In genomic region chr2:143333847-143334246, GRCh38 we compare ENCODE assay signal across 33 cellular contexts.
"Had no signal": no experiment of that assay in that cellular context is flagged by ENCODE, and none has a peak within 500 bp of the region (broad histone marks: within the 10 kb centered on the region; RNA-seq: fewer than 3 reads in every experiment).

No MANE protein-coding gene starts in this region.

- ATAC-seq: activated CD8-positive, alpha-beta memory T cell treated with anti-CD3 and anti-CD28 coated beads, Interleukin-2, amount 10 ng/mL, durations not matched to agents 7 days and 5 days; stimulated activated memory B cell treated with anti-CD40 and anti-IgM and Interleukin-4, amounts not matched to agents 10 μg/mL and 1 μg/mL and 100 μg/mL, for 72 hours; stimulated activated naive CD8-positive, alpha-beta T cell treated with anti-CD3 and anti-CD28 coated beads, Interleukin-15, amount 100 ng/mL, for 72 hours; WTC11 had no signal

- H3K27me3 Mint-ChIP-seq: activated CD4-positive, alpha-beta memory T cell treated with anti-CD3 and anti-CD28 coated beads, Interleukin-2, amount 10 ng/mL, durations not matched to agents 7 days and 5 days; activated CD4-positive, alpha-beta T cell treated with anti-CD3 and anti-CD28 coated beads, Interleukin-2, amount 10 ng/mL, durations not matched to agents 7 days and 5 days; activated CD8-positive, alpha-beta memory T cell treated with anti-CD3 and anti-CD28 coated beads, Interleukin-2, amount 10 ng/mL, durations not matched to agents 7 days and 5 days; activated naive CD4-positive, alpha-beta T cell treated with anti-CD3 and anti-CD28 coated beads, Interleukin-2, amount 50 U/mL, for 24 hours; brain; progenitor cell of endocrine pancreas; stimulated activated memory B cell treated with anti-CD40 and anti-IgM and Interleukin-4, amounts not matched to agents 10 μg/mL and 1 μg/mL and 100 μg/mL, for 72 hours; stimulated activated naive CD8-positive, alpha-beta T cell treated with anti-CD3 and anti-CD28 coated beads, Interleukin-15, amount 100 ng/mL, for 72 hours had no signal

- DNase-seq: activated CD4-positive, alpha-beta memory T cell treated with anti-CD3 and anti-CD28 coated beads, Interleukin-2, amount 10 ng/mL, durations not matched to agents 7 days and 5 days; activated CD4-positive, alpha-beta T cell treated with anti-CD3 and anti-CD28 coated beads for 1 hour; activated CD4-positive, alpha-beta T cell treated with anti-CD3 and anti-CD28 coated beads, Interleukin-2, amount 10 ng/mL, durations not matched to agents 7 days and 5 days; activated CD8-positive, alpha-beta memory T cell treated with anti-CD3 and anti-CD28 coated beads, Interleukin-2, amount 10 ng/mL, durations not matched to agents 7 days and 5 days; activated T-cell treated with anti-CD3 and anti-CD28 coated beads, Interleukin-2, amount 50 U/mL, for 48 hours; adrenal gland; dorsolateral prefrontal cortex; effector memory CD4-positive, alpha-beta T cell; erythroblast; head of caudate nucleus; left lung; mesendoderm; nephron progenitor cell; ovary; right lobe of liver; SK-N-SH; stimulated activated CD4-positive, alpha-beta T cell treated with anti-CD3 and anti-CD28 coated beads, Interleukin-4, amount 100 ng/mL, for 24 hours; stimulated activated naive CD8-positive, alpha-beta T cell treated with anti-CD3 and anti-CD28 coated beads, Interleukin-15, amount 100 ng/mL, for 72 hours; SW 1271; T1000; tibial artery had no signal

- H3K4me3 ChIP-seq: adrenal gland, ascending aorta, cardiac muscle cell, coronary artery, dorsolateral prefrontal cortex, left lung, lung, ovary, suprapubic skin, tibial artery had no signal

- H3K9me3 Mint-ChIP-seq: activated CD4-positive, alpha-beta memory T cell treated with anti-CD3 and anti-CD28 coated beads, Interleukin-2, amount 10 ng/mL, durations not matched to agents 7 days and 5 days; activated CD4-positive, alpha-beta T cell treated with anti-CD3 and anti-CD28 coated beads, Interleukin-2, amount 10 ng/mL, durations not matched to agents 7 days and 5 days; activated naive CD4-positive, alpha-beta T cell treated with anti-CD3 and anti-CD28 coated beads, Interleukin-2, amount 50 U/mL, for 24 hours; activated T-helper 2 cell treated with anti-CD3 and anti-CD28 coated beads, Interferon-gamma antibody, Interleukin-2, Interleukin-4, amounts not matched to agents 10 μg/mL and 5 μg/mL and 100 μg/mL, durations not matched to agents 14 hours and 24 hours and 36 hours; brain; nephron progenitor cell; stimulated activated memory B cell treated with anti-CD40 and anti-IgM and Interleukin-4, amounts not matched to agents 10 μg/mL and 1 μg/mL and 100 μg/mL, for 72 hours; stimulated activated naive CD8-positive, alpha-beta T cell treated with anti-CD3 and anti-CD28 coated beads, Interleukin-15, amount 100 ng/mL, for 72 hours; T-helper 1 cell treated with Interleukin-12 subunit alpha and Interleukin-12 subunit beta and Interleukin-4 antibody, amounts not matched to agents 30 μg/mL and 1 μg/mL, for 36 hours; WTC11 had no signal

- H3K27ac Mint-ChIP-seq: activated CD4-positive, alpha-beta memory T cell treated with anti-CD3 and anti-CD28 coated beads, Interleukin-2, amount 10 ng/mL, durations not matched to agents 7 days and 5 days; activated CD8-positive, alpha-beta memory T cell treated with anti-CD3 and anti-CD28 coated beads, Interleukin-2, amount 10 ng/mL, durations not matched to agents 7 days and 5 days; activated T-helper 2 cell treated with anti-CD3 and anti-CD28 coated beads, Interferon-gamma antibody, Interleukin-2, Interleukin-4, amounts not matched to agents 10 μg/mL and 5 μg/mL and 100 μg/mL, durations not matched to agents 14 hours and 24 hours and 36 hours; nephron progenitor cell; progenitor cell of endocrine pancreas; stimulated activated memory B cell treated with anti-CD40 and anti-IgM and Interleukin-4, amounts not matched to agents 10 μg/mL and 1 μg/mL and 100 μg/mL, for 72 hours; stimulated activated naive CD8-positive, alpha-beta T cell treated with anti-CD3 and anti-CD28 coated beads, Interleukin-15, amount 100 ng/mL, for 72 hours; T-helper 1 cell treated with Interleukin-12 subunit alpha and Interleukin-12 subunit beta and Interleukin-4 antibody, amounts not matched to agents 30 μg/mL and 1 μg/mL, for 36 hours; WTC11 had no signal

- H3K36me3 ChIP-seq: adrenal gland, ascending aorta, cardiac muscle cell, left lung, ovary, right lobe of liver, suprapubic skin, tibial artery had no signal

- H3K9me3 ChIP-seq: adrenal gland, ascending aorta, left lung, ovary, right lobe of liver, SK-N-SH, suprapubic skin, tibial artery had no signal

- H3K27ac ChIP-seq: adrenal gland, ascending aorta, cardiac muscle cell, coronary artery, dorsolateral prefrontal cortex, left lung, ovary, right lobe of liver, suprapubic skin, tibial artery had no signal

- H3K4me1 ChIP-seq: adrenal gland, ascending aorta, right lobe of liver, suprapubic skin had no signal

- H3K36me3 Mint-ChIP-seq: brain, WTC11 had no signal

- H3K4me3 Mint-ChIP-seq: activated CD4-positive, alpha-beta memory T cell treated with anti-CD3 and anti-CD28 coated beads, Interleukin-2, amount 10 ng/mL, durations not matched to agents 7 days and 5 days; activated CD4-positive, alpha-beta T cell treated with anti-CD3 and anti-CD28 coated beads, Interleukin-2, amount 10 ng/mL, durations not matched to agents 7 days and 5 days; activated CD8-positive, alpha-beta memory T cell treated with anti-CD3 and anti-CD28 coated beads, Interleukin-2, amount 10 ng/mL, durations not matched to agents 7 days and 5 days; activated naive CD4-positive, alpha-beta T cell treated with anti-CD3 and anti-CD28 coated beads, Interleukin-2, amount 50 U/mL, for 24 hours; brain; nephron progenitor cell; stimulated activated memory B cell treated with anti-CD40 and anti-IgM and Interleukin-4, amounts not matched to agents 10 μg/mL and 1 μg/mL and 100 μg/mL, for 72 hours; stimulated activated naive CD8-positive, alpha-beta T cell treated with anti-CD3 and anti-CD28 coated beads, Interleukin-15, amount 100 ng/mL, for 72 hours; T-helper 1 cell treated with Interleukin-12 subunit alpha and Interleukin-12 subunit beta and Interleukin-4 antibody, amounts not matched to agents 30 μg/mL and 1 μg/mL, for 36 hours; WTC11 had no signal

- H3K27me3 ChIP-seq: adrenal gland, ascending aorta, cardiac muscle cell, dorsolateral prefrontal cortex, left lung, ovary, right lobe of liver, suprapubic skin, tibial artery had no signal

- H3K4me1 Mint-ChIP-seq: activated CD4-positive, alpha-beta memory T cell treated with anti-CD3 and anti-CD28 coated beads, Interleukin-2, amount 10 ng/mL, durations not matched to agents 7 days and 5 days; nephron progenitor cell had no signal
